ENCODE assay signal across 22 cellular contexts in genomic region chrX:31245714-31246113, GRCh38.
DNase-seq lines count a peak whose midpoint lies in the region; ATAC-seq lines count a peak whose summit lies in the region.
"Had no signal": no experiment of that assay in that cellular context is flagged by ENCODE, and none has a peak within 500 bp of the region (broad histone marks: within the 10 kb centered on the region; RNA-seq: fewer than 3 reads in every experiment).

No MANE protein-coding gene starts in this region.

- no peaks in the 10 kb centered on the region for H3K9me3 ChIP-seq in Karpas-422 (ENCODE audit: low read length)
- H3K9me3 ChIP-seq: A549, gastroesophageal sphincter, left lung, neutrophil had no signal

- DNase-seq in globus pallidus (ENCODE audit: low spot score) (no peak), Karpas-422 (no peak)
- DNase-seq: activated CD4-positive, alpha-beta T cell treated with anti-CD3 and anti-CD28 coated beads, Interleukin-2, amount 10 ng/mL, durations not matched to agents 7 days and 5 days; C1 segment of cervical spinal cord; central memory CD4-positive, alpha-beta T cell; erythroblast; left lung; NCI-H1048; NCI-H524; retina; SW 1271 had no signal

- ATAC-seq in GM18520 (IDR thresholded peaks at IDR 0.05; ENCODE audit: unreplicated experiment): peak; percentile 85
- peak; percentile 52 for ATAC-seq in GM21381 (IDR thresholded peaks at IDR 0.05; ENCODE audit: unreplicated experiment)
- peak; percentile 85 for ATAC-seq in HG02970 (IDR thresholded peaks at IDR 0.05; ENCODE audit: low FRiP score, unreplicated experiment)
- ATAC-seq in HG03457 (IDR thresholded peaks at IDR 0.05; ENCODE audit: unreplicated experiment): peak; percentile 77
- no peak for ATAC-seq in GM21360 (IDR thresholded peaks at IDR 0.05; ENCODE audit: unreplicated experiment)
- ATAC-seq in HG03280 (IDR thresholded peaks at IDR 0.05; ENCODE audit: unreplicated experiment): no peak
- ATAC-seq: A549; gastroesophageal sphincter; K562; left lung; stimulated activated effector memory CD8-positive, alpha-beta T cell treated with anti-CD3 and anti-CD28 coated beads, Interleukin-12 subunit alpha, Interleukin-12 subunit beta, amount 100 ng/mL, for 72 hours had no signal

- H3K36me3 ChIP-seq in Karpas-422 (ENCODE audit: insufficient read depth, low read length): no peaks in the 10 kb centered on the region
- H3K36me3 ChIP-seq: gastroesophageal sphincter, left lung, neutrophil had no signal

- no peak overlapping the region for H3K4me2 ChIP-seq in Karpas-422 (ENCODE audit: low read depth, low read length, poor library complexity, severe bottlenecking)
- H3K4me2 ChIP-seq: A549 had no signal

- H3K4me1 ChIP-seq in Karpas-422 (ENCODE audit: low read length): no peaks in the 10 kb centered on the region
- H3K4me1 ChIP-seq: A549, gastroesophageal sphincter, left lung had no signal

- no peaks in the 10 kb centered on the region for H3K27me3 ChIP-seq in Karpas-422 (ENCODE audit: low read length)
- H3K27me3 ChIP-seq: gastroesophageal sphincter, left lung, neutrophil had no signal

- H3K9me2 ChIP-seq in Karpas-422 (replicated peaks; ENCODE audit: insufficient read depth, low read length): no peaks in the 10 kb centered on the region

- no peaks in the 10 kb centered on the region for H3K79me2 ChIP-seq in Karpas-422 (ENCODE audit: low read length)

- no peak overlapping the region for H3K9ac ChIP-seq in Karpas-422 (ENCODE audit: low read length)

- no peak overlapping the region for H3K4me3 ChIP-seq in Karpas-422 (ENCODE audit: low read length)
- H3K4me3 ChIP-seq: A549, gastroesophageal sphincter, K562, left lung had no signal

- no peak overlapping the region for H2AFZ ChIP-seq in Karpas-422 (ENCODE audit: low read length)

- H4K20me1 ChIP-seq in Karpas-422 (ENCODE audit: insufficient read depth, low read depth, low read length): no peaks in the 10 kb centered on the region

- no peak overlapping the region for H3K27ac ChIP-seq in Karpas-422 (ENCODE audit: low read length)
- H3K27ac ChIP-seq: A549, gastroesophageal sphincter, left lung, neutrophil had no signal

Comparison
In these comparisons a context has a peak if more than half of its experiments do, and no peak if none do; other contexts are left out.
1. ATAC-seq: peak in GM18520 (single experiment), GM21381 (single experiment), HG02970 (single experiment) and HG03457 (single experiment); none in GM21360 (single experiment) and HG03280 (single experiment).